28 cellular contexts compared by ENCODE assay signal in the genomic region with DNA sequence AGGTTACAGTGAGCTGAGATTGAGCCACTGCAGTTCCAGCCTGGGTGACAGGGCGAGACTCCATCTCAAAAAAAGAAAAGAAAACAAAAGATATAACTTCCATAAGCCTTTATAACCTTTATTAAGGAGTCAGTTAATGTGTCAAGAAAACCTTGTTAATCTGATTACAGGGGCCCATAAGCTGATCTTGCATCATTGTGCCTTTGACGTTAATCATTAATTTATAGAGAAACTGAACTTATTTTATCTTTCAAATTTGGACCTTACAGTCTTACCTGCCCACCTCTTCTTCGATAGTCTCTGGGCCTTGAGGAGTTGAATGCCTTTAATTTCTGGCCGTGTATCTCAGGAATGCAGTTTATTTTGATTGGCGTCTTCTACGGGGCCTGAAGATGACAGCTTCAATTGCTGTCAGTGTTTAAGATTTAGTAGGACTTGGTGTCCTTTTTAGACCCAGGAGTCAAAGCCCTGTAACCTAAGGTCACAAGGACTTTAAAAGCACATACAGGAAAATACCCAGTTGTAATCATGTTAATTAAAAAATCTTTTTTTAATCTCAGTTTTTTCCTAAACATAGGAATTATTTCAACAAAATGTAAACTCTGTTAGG. TPM values are rescaled to one million over a fixed set of nuclear protein-coding genes. Genes with fewer than 3 reads are reported as not detected.
A peak's percentile ranks its signal among the peaks of the same experiment; 100 is the strongest.
DNase-seq lines count a peak whose midpoint lies in the region; ATAC-seq, FAIRE-seq and TF ChIP-seq lines count a peak whose summit lies in the region.
"Had no signal": no experiment of that assay in that cellular context is flagged by ENCODE, and none has a peak within 500 bp of the region (broad histone marks: within the 10 kb centered on the region; RNA-seq: fewer than 3 reads in every experiment).

No MANE protein-coding gene starts in this region.

- H3K79me2 ChIP-seq in HepG2 (ENCODE audit: insufficient read depth, low read length) = peaks cover 1% of the 10 kb centered on the region

- H3K36me3 ChIP-seq in liver (ENCODE audit: control insufficient read depth in 4 of 4, insufficient read depth in 3 of 4, low read depth in 1 of 4, low read length in 3 of 4) (no peaks in the 10 kb centered on the region), HepG2 (replicated peaks in 1 of 2; ENCODE audit: control insufficient read depth in 1 of 2, insufficient read depth in 2 of 2, low read length in 2 of 2) (no peaks in the 10 kb centered on the region), right lobe of liver (no peaks in the 10 kb centered on the region), small intestine (ENCODE audit: control insufficient read depth in 2 of 2, insufficient read depth in 2 of 2, low read length in 2 of 2) (no peaks in the 10 kb centered on the region)

- H3K27me3 ChIP-seq in liver (ENCODE audit: control insufficient read depth in 4 of 4, insufficient read depth in 4 of 4, low read length in 3 of 4) (no peaks in the 10 kb centered on the region), HepG2 (ENCODE audit: control insufficient read depth in 1 of 2, insufficient read depth in 2 of 2, low read length in 2 of 2) (no peaks in the 10 kb centered on the region), right lobe of liver (no peaks in the 10 kb centered on the region), small intestine (ENCODE audit: control insufficient read depth in 2 of 2, insufficient read depth in 2 of 2, low read length in 2 of 2) (no peaks in the 10 kb centered on the region)
- H3K27me3 ChIP-seq: BLaER1 treated with 17β-estradiol and CSF1 and Interleukin-3, amounts not matched to agents 10 nM and 100 nM had no signal

- 39% methylated on average over 6 of the region's 6 CpGs for WGBS in liver
- WGBS in HepG2 (ENCODE audit: low lambda C conversion rate) = 73% methylated on average over 6 of the region's 6 CpGs
- WGBS in right lobe of liver (ENCODE audit: insufficient coverage, low coverage, low lambda C conversion rate, missing lambda C conversion rate) = 29% methylated on average over 6 of the region's 6 CpGs
- 35 to 71% (median 37%) methylated on average over 6 of the region's 6 CpGs for WGBS in small intestine, 3 donors

- POLR2A ChIA-PET in HepG2 (lab: Yijun Ruan, JAX) = no interaction called here

- in situ Hi-C loops in HepG2 (cut with HindIII; ENCODE audit: extremely low pct_ligation_motif_present, low pct_unique_long_range_greater_than_20kb) = no loop called here

- no peak for FAIRE-seq in HepG2 (lab: Jason Lieb, UNC)
- FAIRE-seq in small intestine (lab: Jason Lieb, UNC) = no peak
- FAIRE-seq: A549, GM12878, GM12892, GM18507, GM19239 had no signal

- BruUV-seq in HepG2 (replicated peaks; lab: Mats Ljungman, UMichigan) = no TSS peak

- no peak overlapping the region for H3K9ac ChIP-seq in liver (ENCODE audit: low read depth in 1 of 2, low read length in 2 of 2)
- no peak overlapping the region for H3K9ac ChIP-seq in HepG2 (ENCODE audit: insufficient read depth, low read depth, low read length)
- H3K9ac ChIP-seq: BLaER1 treated with 17β-estradiol and CSF1 and Interleukin-3, amounts not matched to agents 10 nM and 100 nM had no signal

- TF ChIP-seq RAD21 in liver (IDR thresholded peaks at IDR 0.05) = no peak
- TF ChIP-seq RAD21 in HepG2 (CRISPR knock-in tag; IDR thresholded peaks at IDR 0.05) = no peak

- H3K9me3 ChIP-seq in liver (ENCODE audit: control insufficient read depth in 4 of 4, low read length in 3 of 4) (no peaks in the 10 kb centered on the region), HepG2 (ENCODE audit: low read length) (peaks cover 36% of the 10 kb centered on the region), right lobe of liver (no peaks in the 10 kb centered on the region), small intestine (ENCODE audit: control insufficient read depth, low read depth) (peaks cover 1% of the 10 kb centered on the region)

- no peaks in the 10 kb centered on the region for H3K27me3 Mint-ChIP-seq in endothelial cell (ENCODE audit: unreplicated experiment)
- no peaks in the 10 kb centered on the region for H3K27me3 Mint-ChIP-seq in activated naive CD8-positive, alpha-beta T cell treated with anti-CD3 and anti-CD28 coated beads, Interleukin-2, amount 50 U/mL, for 24 hours
- no peaks in the 10 kb centered on the region for H3K27me3 Mint-ChIP-seq in activated T-cell treated with anti-CD3 and anti-CD28 coated beads, Interleukin-2, amount 50 U/mL, for 24 hours
- H3K27me3 Mint-ChIP-seq: B cell; CD4-positive, alpha-beta memory T cell; CD8-positive, alpha-beta memory T cell had no signal

- TF ChIP-seq EP300 in HepG2 (IDR thresholded peaks at IDR 0.05; ENCODE audit: low read depth in 2 of 2, low read length in 2 of 2) (no peak), HepG2 (CRISPR knock-in tag; IDR thresholded peaks at IDR 0.05; ENCODE audit: borderline replicate concordance) (no peak)

- H3K4me3 Mint-ChIP-seq in endothelial cell (ENCODE audit: unreplicated experiment) = peak overlapping the region; percentile 35
- H3K4me3 Mint-ChIP-seq in activated naive CD8-positive, alpha-beta T cell treated with anti-CD3 and anti-CD28 coated beads, Interleukin-2, amount 50 U/mL, for 24 hours = no peak overlapping the region
- no peak overlapping the region for H3K4me3 Mint-ChIP-seq in activated T-cell treated with anti-CD3 and anti-CD28 coated beads, Interleukin-2, amount 50 U/mL, for 24 hours
- H3K4me3 Mint-ChIP-seq: B cell; CD4-positive, alpha-beta memory T cell; CD8-positive, alpha-beta memory T cell had no signal

- intact Hi-C loops in HepG2 (cut with micrococcal nuclease; ENCODE audit: unreplicated experiment) (no loop called here), right lobe of liver (cut with DNase I) (no loop called here)

- no peak overlapping the region for H2AFZ ChIP-seq in HepG2 (ENCODE audit: low read length)

- H3K9me3 Mint-ChIP-seq in endothelial cell (ENCODE audit: unreplicated experiment) = peaks cover 21% of the 10 kb centered on the region
- peaks cover 21% of the 10 kb centered on the region for H3K9me3 Mint-ChIP-seq in activated naive CD8-positive, alpha-beta T cell treated with anti-CD3 and anti-CD28 coated beads, Interleukin-2, amount 50 U/mL, for 24 hours
- H3K9me3 Mint-ChIP-seq in activated T-cell treated with anti-CD3 and anti-CD28 coated beads, Interleukin-2, amount 50 U/mL, for 24 hours = peaks cover 19% of the 10 kb centered on the region

- CTCF ChIA-PET in HepG2 (lab: Yijun Ruan, JAX; ENCODE audit: low intra/inter-chr PET ratio, low total read pairs) = no interaction called here

- H3K27ac ChIP-seq in liver (ENCODE audit: low read depth in 1 of 2, low read length in 2 of 2) (peak overlapping the region; percentile 38 to 63), HepG2 (ENCODE audit: extremely low read length, insufficient read depth, low read length) (no peak overlapping the region), right lobe of liver (peak overlapping the region; percentile 33 to 70 (median 59)), small intestine (ENCODE audit: low read depth in 1 of 2, low read length in 1 of 2) (no peak overlapping the region)
- H3K27ac ChIP-seq: 22Rv1; A549; BLaER1 treated with 17β-estradiol and CSF1 and Interleukin-3, amounts not matched to agents 10 nM and 100 nM; C4-2B had no signal

- no peak overlapping the region for H3K27ac Mint-ChIP-seq in endothelial cell (ENCODE audit: unreplicated experiment)
- no peak overlapping the region for H3K27ac Mint-ChIP-seq in activated naive CD8-positive, alpha-beta T cell treated with anti-CD3 and anti-CD28 coated beads, Interleukin-2, amount 50 U/mL, for 24 hours
- H3K27ac Mint-ChIP-seq in activated T-cell treated with anti-CD3 and anti-CD28 coated beads, Interleukin-2, amount 50 U/mL, for 24 hours = no peak overlapping the region
- H3K27ac Mint-ChIP-seq: B cell; CD4-positive, alpha-beta memory T cell; CD8-positive, alpha-beta memory T cell had no signal

- H3K36me3 Mint-ChIP-seq in endothelial cell (ENCODE audit: low read depth, unreplicated experiment) = peaks cover 34% of the 10 kb centered on the region
- peaks cover 37% of the 10 kb centered on the region for H3K36me3 Mint-ChIP-seq in activated naive CD8-positive, alpha-beta T cell treated with anti-CD3 and anti-CD28 coated beads, Interleukin-2, amount 50 U/mL, for 24 hours (ENCODE audit: low read depth)
- H3K36me3 Mint-ChIP-seq in activated T-cell treated with anti-CD3 and anti-CD28 coated beads, Interleukin-2, amount 50 U/mL, for 24 hours (ENCODE audit: low read depth) = peaks cover 48% of the 10 kb centered on the region

- no peak overlapping the region for H3K4me2 ChIP-seq in HepG2 (ENCODE audit: low read depth, low read length)
- H3K4me2 ChIP-seq: A549; BLaER1 treated with 17β-estradiol and CSF1 and Interleukin-3, amounts not matched to agents 10 nM and 100 nM had no signal

- TF ChIP-seq CTCF in liver (IDR thresholded peaks at IDR 0.05; ENCODE audit: low read depth, low read length, missing input control) (no peak), HepG2 (CRISPR knock-in tag; IDR thresholded peaks at IDR 0.05) (no peak), endothelial cell (IDR thresholded peaks at IDR 0.05; ENCODE audit: unreplicated experiment) (no peak), right lobe of liver (IDR thresholded peaks at IDR 0.05) (no peak)

- ATAC-seq in HepG2 (no peak), right lobe of liver (peak in 3 of 4 donors; percentile 10 to 36 (median 25)), HG02840 (IDR thresholded peaks at IDR 0.05; ENCODE audit: low FRiP score, unreplicated experiment) (no peak)
- no peak for ATAC-seq in activated naive CD8-positive, alpha-beta T cell treated with anti-CD3 and anti-CD28 coated beads, Interleukin-2, amount 50 U/mL, for 24 hours
- ATAC-seq: A549, GM12878 had no signal

- H3K4me1 ChIP-seq in liver (ENCODE audit: control insufficient read depth in 4 of 4, insufficient read depth in 4 of 4, low read length in 3 of 4) (peaks cover 6 to 45% (median 19%) of the 10 kb centered on the region in 4 donors), HepG2 (ENCODE audit: insufficient read depth, low read length) (peaks cover 15% of the 10 kb centered on the region), right lobe of liver (peaks cover 0 to 31% (median 15%) of the 10 kb centered on the region in 4 donors), small intestine (ENCODE audit: control insufficient read depth in 2 of 2, insufficient read depth in 1 of 2, low read depth in 1 of 2, low read length in 1 of 2) (peaks cover 0 to 4% of the 10 kb centered on the region in 2 donors)

- no peaks in the 10 kb centered on the region for H4K20me1 ChIP-seq in HepG2 (ENCODE audit: insufficient read depth, low read length)
- H4K20me1 ChIP-seq: BLaER1 treated with 17β-estradiol and CSF1 and Interleukin-3, amounts not matched to agents 10 nM and 100 nM had no signal

- TF ChIP-seq POLR2A in HepG2 (IDR thresholded peaks at IDR 0.05; ENCODE audit: insufficient read depth in 1 of 2, low read depth in 2 of 2, low read length in 2 of 2) (no peak), right lobe of liver (IDR thresholded peaks at IDR 0.05) (no peak)

- H3K4me3 ChIP-seq in liver (ENCODE audit: low read depth in 1 of 3, low read length in 3 of 3) (no peak overlapping the region), HepG2 (replicated peaks in 1 of 3; ENCODE audit: insufficient read depth in 1 of 3, low read depth in 2 of 3, low read length in 3 of 3) (no peak overlapping the region), right lobe of liver (peak overlapping the region in 1 of 3 donors; percentile 11), small intestine (ENCODE audit: low read depth in 1 of 2, low read length in 2 of 2) (no peak overlapping the region)
- H3K4me3 ChIP-seq: A549, GM12878 had no signal

- no peaks in the 10 kb centered on the region for H3K4me1 Mint-ChIP-seq in endothelial cell (ENCODE audit: unreplicated experiment)
- peaks cover 14% of the 10 kb centered on the region for H3K4me1 Mint-ChIP-seq in activated naive CD8-positive, alpha-beta T cell treated with anti-CD3 and anti-CD28 coated beads, Interleukin-2, amount 50 U/mL, for 24 hours
- peaks cover 11% of the 10 kb centered on the region for H3K4me1 Mint-ChIP-seq in activated T-cell treated with anti-CD3 and anti-CD28 coated beads, Interleukin-2, amount 50 U/mL, for 24 hours (ENCODE audit: low read depth)

- DNase-seq in HepG2 (ENCODE audit: low spot score) (no peak), endothelial cell (ENCODE audit: low spot score) (no peak), right lobe of liver (no peak), small intestine (peak; percentile 74)
- DNase-seq in activated naive CD8-positive, alpha-beta T cell treated with anti-CD3 and anti-CD28 coated beads, Interleukin-2, amount 50 U/mL, for 24 hours = no peak
- no peak for DNase-seq in activated T-cell treated with anti-CD3 and anti-CD28 coated beads, Interleukin-2, amount 50 U/mL, for 24 hours
- DNase-seq: AML-193; CD4-positive, alpha-beta memory T cell; CD8-positive, alpha-beta memory T cell; COR-L47; DMS 273 treated with DMSO at 0.1 percent for 48 hours; DMS153; DMS53; DMS79; DND-41; EL; GDM1 had no signal

RNA-seq across cellular contexts. Expression of gene ACOT13, which starts 5.8 kb away (rescaled TPM):
- total RNA-seq in liver (10 to 100 TPM in 1 of 2 donors, 1 to 10 TPM in 1; 9.9 to 21.8 TPM), HepG2 (2016; rRNA removed; fragmentation: Illumina TruSeq; extraction: Trizol) (31.5 and 50.9 TPM in 2 replicates), endothelial cell (ENCODE audit: unreplicated experiment) (22.1 TPM), right lobe of liver (10 to 100 TPM; 14.0 to 53.6 (median 43.4) TPM)
- polyA plus RNA-seq in liver (10 to 100 TPM; 20.7 to 90.0 TPM), HepG2 (2011; rRNA removed) (37.5 and 45.1 TPM in 2 replicates), small intestine (10 to 100 TPM; 10.5 to 18.1 (median 14.3) TPM)
- total RNA-seq in HepG2 (2016; cell fraction: cytosol; rRNA removed; fragmentation: Illumina TruSeq; extraction: Trizol; ENCODE audit: low read depth) = 6.6 and 8.6 TPM in 2 replicates
- 33.5 and 52.4 TPM in 2 replicates for total RNA-seq in HepG2 (2016; cell fraction: insoluble cytoplasmic fraction; rRNA removed; fragmentation: Illumina TruSeq; extraction: Trizol)
- total RNA-seq in HepG2 (2016; cell fraction: membrane; rRNA removed; fragmentation: Illumina TruSeq; extraction: Trizol) = 15.3 and 16.7 TPM in 2 replicates
- total RNA-seq in HepG2 (2016; cell fraction: nucleus; rRNA removed; fragmentation: Illumina TruSeq; extraction: Trizol) = 8.2 and 8.5 TPM in 2 replicates
- polyA plus RNA-seq in HepG2 (2011; cell fraction: cytosol; rRNA removed) = 15.1 and 22.8 TPM in 2 replicates
- 6.6 and 7.0 TPM in 2 replicates for polyA plus RNA-seq in HepG2 (2011; cell fraction: nucleus; rRNA removed)
- polyA plus RNA-seq in HepG2 (2012) = 33.4 and 56.4 TPM in 2 replicates
- polyA plus RNA-seq in HepG2 (2016; cell fraction: cytosol; fragmentation: Illumina TruSeq; extraction: Trizol; ENCODE audit: low read depth) = 13.4 and 16.5 TPM in 2 replicates
- 53.6 and 58.5 TPM in 2 replicates for polyA plus RNA-seq in HepG2 (2016; cell fraction: insoluble cytoplasmic fraction; fragmentation: Illumina TruSeq; extraction: Trizol; ENCODE audit: low read depth)
- polyA plus RNA-seq in HepG2 (2016; cell fraction: membrane; fragmentation: Illumina TruSeq; extraction: Trizol; ENCODE audit: low read depth) = 16.5 and 18.7 TPM in 2 replicates
- 21.0 and 21.1 TPM in 2 replicates for polyA plus RNA-seq in HepG2 (2016; cell fraction: nucleus; fragmentation: Illumina TruSeq; extraction: Trizol; ENCODE audit: insufficient read depth, low read depth)
- polyA minus RNA-seq in HepG2 (2011; rRNA and poly(A)+ RNA removed; ENCODE audit: low replicate concordance) = 3.0 and 5.1 TPM in 2 replicates
- 6.4 and 9.3 TPM in 2 replicates for polyA minus RNA-seq in HepG2 (2011; cell fraction: cytosol; rRNA and poly(A)+ RNA removed)
- polyA minus RNA-seq in HepG2 (2011; cell fraction: nucleus; rRNA and poly(A)+ RNA removed) = 4.5 and 6.3 TPM in 2 replicates

RNA-seq across cellular contexts. Expression of gene TDP2, which starts 6.0 kb away (rescaled TPM):
- 10 to 100 TPM; 17.9 to 24.3 TPM for total RNA-seq in liver
- polyA plus RNA-seq in liver = 10 to 100 TPM; 16.5 to 19.1 TPM
- 42.6 and 73.1 TPM in 2 replicates for total RNA-seq in HepG2 (2016; rRNA removed; fragmentation: Illumina TruSeq; extraction: Trizol)
- 10.2 and 10.8 TPM in 2 replicates for total RNA-seq in HepG2 (2016; cell fraction: cytosol; rRNA removed; fragmentation: Illumina TruSeq; extraction: Trizol; ENCODE audit: low read depth)
- 42.3 and 70.9 TPM in 2 replicates for total RNA-seq in HepG2 (2016; cell fraction: insoluble cytoplasmic fraction; rRNA removed; fragmentation: Illumina TruSeq; extraction: Trizol)
- total RNA-seq in HepG2 (2016; cell fraction: membrane; rRNA removed; fragmentation: Illumina TruSeq; extraction: Trizol) = 31.3 and 32.0 TPM in 2 replicates
- total RNA-seq in HepG2 (2016; cell fraction: nucleus; rRNA removed; fragmentation: Illumina TruSeq; extraction: Trizol) = 42.3 and 44.0 TPM in 2 replicates
- polyA plus RNA-seq in HepG2 (2011; rRNA removed) = 28.5 and 30.5 TPM in 2 replicates
- 15.3 and 20.6 TPM in 2 replicates for polyA plus RNA-seq in HepG2 (2011; cell fraction: cytosol; rRNA removed)
- 22.8 and 29.8 TPM in 2 replicates for polyA plus RNA-seq in HepG2 (2011; cell fraction: nucleus; rRNA removed)
- polyA plus RNA-seq in HepG2 (2012) = 41.8 and 51.0 TPM in 2 replicates
- 10.0 and 11.4 TPM in 2 replicates for polyA plus RNA-seq in HepG2 (2016; cell fraction: cytosol; fragmentation: Illumina TruSeq; extraction: Trizol; ENCODE audit: low read depth)
- polyA plus RNA-seq in HepG2 (2016; cell fraction: insoluble cytoplasmic fraction; fragmentation: Illumina TruSeq; extraction: Trizol; ENCODE audit: low read depth) = 109 and 114 TPM in 2 replicates
- polyA plus RNA-seq in HepG2 (2016; cell fraction: membrane; fragmentation: Illumina TruSeq; extraction: Trizol; ENCODE audit: low read depth) = 29.1 and 29.5 TPM in 2 replicates
- polyA plus RNA-seq in HepG2 (2016; cell fraction: nucleus; fragmentation: Illumina TruSeq; extraction: Trizol; ENCODE audit: insufficient read depth, low read depth) = 64.6 and 67.4 TPM in 2 replicates
- 12.8 and 18.3 TPM in 2 replicates for polyA minus RNA-seq in HepG2 (2011; rRNA and poly(A)+ RNA removed; ENCODE audit: low replicate concordance)
- polyA minus RNA-seq in HepG2 (2011; cell fraction: cytosol; rRNA and poly(A)+ RNA removed) = 12.9 and 13.3 TPM in 2 replicates
- polyA minus RNA-seq in HepG2 (2011; cell fraction: nucleus; rRNA and poly(A)+ RNA removed) = 50.3 and 64.9 TPM in 2 replicates
- 33.9 TPM for total RNA-seq in endothelial cell (ENCODE audit: unreplicated experiment)
- total RNA-seq in right lobe of liver = 10 to 100 TPM; 20.4 to 33.2 (median 24.0) TPM
- polyA plus RNA-seq in small intestine = 100 to 1,000 TPM in 2 of 3 donors, 10 to 100 TPM in 1; 76.2 to 419 (median 213) TPM

RNA-seq across cellular contexts. Expression of gene KIAA0319, which starts 26.7 kb away (rescaled TPM):
- under 1 TPM in 1 of 2 donors, not detected in 1; under 0.01 TPM for total RNA-seq in liver
- under 1 TPM in 1 of 2 donors, not detected in 1; 0.01 TPM for polyA plus RNA-seq in liver
- total RNA-seq in HepG2 (2016; rRNA removed; fragmentation: Illumina TruSeq; extraction: Trizol) = not detected in 2 replicates
- total RNA-seq in HepG2 (2016; cell fraction: cytosol; rRNA removed; fragmentation: Illumina TruSeq; extraction: Trizol; ENCODE audit: low read depth) = not detected in 2 replicates
- total RNA-seq in HepG2 (2016; cell fraction: insoluble cytoplasmic fraction; rRNA removed; fragmentation: Illumina TruSeq; extraction: Trizol) = 0.02 TPM in 1 of 2 replicates, not detected in the other
- 0.03 TPM in 1 of 2 replicates, not detected in the other for total RNA-seq in HepG2 (2016; cell fraction: membrane; rRNA removed; fragmentation: Illumina TruSeq; extraction: Trizol)
- total RNA-seq in HepG2 (2016; cell fraction: nucleus; rRNA removed; fragmentation: Illumina TruSeq; extraction: Trizol) = not detected in 2 replicates
- 0.01 TPM in 1 of 2 replicates, not detected in the other for polyA plus RNA-seq in HepG2 (2011; rRNA removed)
- polyA plus RNA-seq in HepG2 (2011; cell fraction: cytosol; rRNA removed) = 0.01 TPM in 2 replicates
- polyA plus RNA-seq in HepG2 (2011; cell fraction: nucleus; rRNA removed) = 0.03 TPM in 2 replicates
- 0.04 TPM in 1 of 2 replicates, not detected in the other for polyA plus RNA-seq in HepG2 (2012)
- polyA plus RNA-seq in HepG2 (2016; cell fraction: cytosol; fragmentation: Illumina TruSeq; extraction: Trizol; ENCODE audit: low read depth) = not detected in 2 replicates
- not detected in 2 replicates for polyA plus RNA-seq in HepG2 (2016; cell fraction: insoluble cytoplasmic fraction; fragmentation: Illumina TruSeq; extraction: Trizol; ENCODE audit: low read depth)
- polyA plus RNA-seq in HepG2 (2016; cell fraction: membrane; fragmentation: Illumina TruSeq; extraction: Trizol; ENCODE audit: low read depth) = not detected in 2 replicates
- not detected in 2 replicates for polyA plus RNA-seq in HepG2 (2016; cell fraction: nucleus; fragmentation: Illumina TruSeq; extraction: Trizol; ENCODE audit: insufficient read depth, low read depth)
- 0.12 and 7.9 TPM in 2 replicates for polyA minus RNA-seq in HepG2 (2011; rRNA and poly(A)+ RNA removed; ENCODE audit: low replicate concordance)
- polyA minus RNA-seq in HepG2 (2011; cell fraction: cytosol; rRNA and poly(A)+ RNA removed) = not detected in 2 replicates
- 0.13 TPM in 1 of 2 replicates, not detected in the other for polyA minus RNA-seq in HepG2 (2011; cell fraction: nucleus; rRNA and poly(A)+ RNA removed)
- 0.18 TPM for total RNA-seq in endothelial cell (ENCODE audit: unreplicated experiment)
- under 1 TPM in 1 of 6 experiments, not detected in 5; 0.02 TPM for total RNA-seq in right lobe of liver
- polyA plus RNA-seq in small intestine = under 1 TPM in 1 of 3 donors, not detected in 2; 0.18 TPM
- polyA plus RNA-seq: CD8-positive, alpha-beta memory T cell had no signal

RNA-seq across cellular contexts. Expression of gene C6orf62, which starts 46.3 kb away (rescaled TPM):
- total RNA-seq in liver = 10 to 100 TPM; 50.0 to 58.6 TPM
- 10 to 100 TPM; 29.6 to 48.8 TPM for polyA plus RNA-seq in liver
- 90.4 and 135 TPM in 2 replicates for total RNA-seq in HepG2 (2016; rRNA removed; fragmentation: Illumina TruSeq; extraction: Trizol)
- total RNA-seq in HepG2 (2016; cell fraction: cytosol; rRNA removed; fragmentation: Illumina TruSeq; extraction: Trizol; ENCODE audit: low read depth) = 24.8 and 26.7 TPM in 2 replicates
- total RNA-seq in HepG2 (2016; cell fraction: insoluble cytoplasmic fraction; rRNA removed; fragmentation: Illumina TruSeq; extraction: Trizol) = 89.3 and 123 TPM in 2 replicates
- total RNA-seq in HepG2 (2016; cell fraction: membrane; rRNA removed; fragmentation: Illumina TruSeq; extraction: Trizol) = 130 and 133 TPM in 2 replicates
- total RNA-seq in HepG2 (2016; cell fraction: nucleus; rRNA removed; fragmentation: Illumina TruSeq; extraction: Trizol) = 66.3 and 75.0 TPM in 2 replicates
- polyA plus RNA-seq in HepG2 (2011; rRNA removed) = 54.8 and 55.6 TPM in 2 replicates
- polyA plus RNA-seq in HepG2 (2011; cell fraction: cytosol; rRNA removed) = 18.8 and 39.1 TPM in 2 replicates
- 24.8 and 28.1 TPM in 2 replicates for polyA plus RNA-seq in HepG2 (2011; cell fraction: nucleus; rRNA removed)
- 49.0 and 57.3 TPM in 2 replicates for polyA plus RNA-seq in HepG2 (2012)
- 13.5 and 14.0 TPM in 2 replicates for polyA plus RNA-seq in HepG2 (2016; cell fraction: cytosol; fragmentation: Illumina TruSeq; extraction: Trizol; ENCODE audit: low read depth)
- polyA plus RNA-seq in HepG2 (2016; cell fraction: insoluble cytoplasmic fraction; fragmentation: Illumina TruSeq; extraction: Trizol; ENCODE audit: low read depth) = 91.3 and 99.8 TPM in 2 replicates
- 58.3 and 65.2 TPM in 2 replicates for polyA plus RNA-seq in HepG2 (2016; cell fraction: membrane; fragmentation: Illumina TruSeq; extraction: Trizol; ENCODE audit: low read depth)
- 80.5 and 88.9 TPM in 2 replicates for polyA plus RNA-seq in HepG2 (2016; cell fraction: nucleus; fragmentation: Illumina TruSeq; extraction: Trizol; ENCODE audit: insufficient read depth, low read depth)
- polyA minus RNA-seq in HepG2 (2011; rRNA and poly(A)+ RNA removed; ENCODE audit: low replicate concordance) = 48.0 and 61.4 TPM in 2 replicates
- 47.3 and 69.6 TPM in 2 replicates for polyA minus RNA-seq in HepG2 (2011; cell fraction: cytosol; rRNA and poly(A)+ RNA removed)
- 76.8 and 83.0 TPM in 2 replicates for polyA minus RNA-seq in HepG2 (2011; cell fraction: nucleus; rRNA and poly(A)+ RNA removed)
- total RNA-seq in endothelial cell (ENCODE audit: unreplicated experiment) = 88.8 TPM
- total RNA-seq in right lobe of liver = 10 to 100 TPM; 31.1 to 58.3 (median 48.7) TPM
- 10 to 100 TPM; 34.3 to 53.1 (median 45.8) TPM for polyA plus RNA-seq in small intestine

Comparison
In these comparisons a context has a peak if more than half of its experiments do, and no peak if none do; other contexts are left out.
1. H3K27ac ChIP-seq: peak in liver (2 of 2) and right lobe of liver (3 of 3); none in HepG2 (single experiment) and small intestine (0 of 2).
2. ATAC-seq: peak in right lobe of liver (3 of 4); none in HepG2 (single experiment), activated naive CD8-positive, alpha-beta T cell treated with anti-CD3 and anti-CD28 coated beads, Interleukin-2, amount 50 U/mL, for 24 hours (single experiment) and HG02840 (single experiment).